ENCODE assay signal across 19 cellular contexts in genomic region chr11:69984457-69985261, GRCh38.
A peak's percentile ranks its signal among the peaks of the same experiment; 100 is the strongest.
DNase-seq lines count a peak whose midpoint lies in the region; ATAC-seq, FAIRE-seq and TF ChIP-seq lines count a peak whose summit lies in the region.
"Had no signal": no experiment of that assay in that cellular context is flagged by ENCODE, and none has a peak within 500 bp of the region (broad histone marks: within the 10 kb centered on the region; RNA-seq: fewer than 3 reads in every experiment).

No MANE protein-coding gene starts in this region.

- TF ChIP-seq RAD21 in HepG2 (CRISPR knock-in tag; IDR thresholded peaks at IDR 0.05) = no peak

- H3K27me3 Mint-ChIP-seq in naive B cell (peaks cover 59 to 69% (median 64%) of the 10 kb centered on the region in 3 donors), T-helper 17 cell (peaks cover 75% of the 10 kb centered on the region)

- H3K27ac ChIP-seq in right lobe of liver (peak overlapping the region in 2 of 3 donors; percentile 87 to 95), HepG2 (ENCODE audit: extremely low read length, insufficient read depth, low read length) (no peak overlapping the region), body of pancreas (no peak overlapping the region)
- H3K27ac ChIP-seq: foreskin keratinocyte, HL-60 had no signal

- H3K9me3 ChIP-seq in right lobe of liver = no peaks in the 10 kb centered on the region
- no peaks in the 10 kb centered on the region for H3K9me3 ChIP-seq in HepG2 (ENCODE audit: low read length)
- no peaks in the 10 kb centered on the region for H3K9me3 ChIP-seq in body of pancreas
- no peaks in the 10 kb centered on the region for H3K9me3 ChIP-seq in T-helper 17 cell (ENCODE audit: control insufficient read depth, low read length, poor library complexity, severe bottlenecking)
- H3K9me3 ChIP-seq: A549 had no signal

- H3K4me1 Mint-ChIP-seq in naive B cell = peaks cover 5 to 19% (median 18%) of the 10 kb centered on the region in 3 donors
- H3K4me1 Mint-ChIP-seq in T-helper 17 cell = no peaks in the 10 kb centered on the region
- H3K4me1 Mint-ChIP-seq: stimulated activated effector memory CD8-positive, alpha-beta T cell treated with anti-CD3 and anti-CD28 coated beads, Interleukin-12 subunit alpha, Interleukin-12 subunit beta, amount 100 ng/mL, for 72 hours had no signal

- TF ChIP-seq POLR2A in right lobe of liver (IDR thresholded peaks at IDR 0.05) (no peak), HepG2 (IDR thresholded peaks at IDR 0.05; ENCODE audit: insufficient read depth in 1 of 2, low read depth in 2 of 2, low read length in 2 of 2) (no peak), body of pancreas (IDR thresholded peaks at IDR 0.05) (no peak)

- H3K27me3 ChIP-seq in right lobe of liver (no peaks in the 10 kb centered on the region), HepG2 (ENCODE audit: control insufficient read depth in 1 of 2, insufficient read depth in 2 of 2, low read length in 2 of 2) (peaks cover 13 to 87% of the 10 kb centered on the region in 2 experiments), body of pancreas (no peaks in the 10 kb centered on the region)

- DNase-seq in right lobe of liver (peak in 1 of 3 donors; percentile 40), HepG2 (ENCODE audit: low spot score) (no peak), hepatic stellate cell (ENCODE audit: low spot score) (peak; percentile 58), naive B cell (no peak), body of pancreas (no peak), T-helper 17 cell (no peak), NCI-H524 treated with DMSO at 0.1 percent for 48 hours (lab: John Stamatoyannopoulos, UW) (no peak)
- DNase-seq: activated CD4-positive, CD25-positive, alpha-beta regulatory T cell treated with anti-CD3 and anti-CD28 coated beads, Interleukin-2, amount 50 U/mL, for 72 hours; activated effector memory CD4-positive, alpha-beta T cell treated with Interleukin-2 at 50 U/mL for 16 hours; CD4-positive, CD25-positive, alpha-beta regulatory T cell; foreskin keratinocyte; NCI-H1694 treated with DMSO at 0.1 percent for 48 hours; NCI-H524; occipital lobe had no signal

- peak overlapping the region in 1 of 3 donors; percentile 67 for H3K4me3 ChIP-seq in right lobe of liver
- no peak overlapping the region for H3K4me3 ChIP-seq in HepG2 (replicated peaks in 1 of 3; ENCODE audit: insufficient read depth in 1 of 3, low read depth in 2 of 3, low read length in 3 of 3)
- no peak overlapping the region for H3K4me3 ChIP-seq in body of pancreas

- no peak for TF ChIP-seq EP300 in HepG2 (IDR thresholded peaks at IDR 0.05; ENCODE audit: low read depth in 2 of 2, low read length in 2 of 2)
- no peak for TF ChIP-seq EP300 in HepG2 (CRISPR knock-in tag; IDR thresholded peaks at IDR 0.05; ENCODE audit: borderline replicate concordance)

- H2AFZ ChIP-seq in HepG2 (ENCODE audit: low read length) = no peak overlapping the region

- H3K4me2 ChIP-seq in HepG2 (ENCODE audit: low read depth, low read length) = no peak overlapping the region

- H4K20me1 ChIP-seq in HepG2 (ENCODE audit: insufficient read depth, low read length) = peaks cover 4% of the 10 kb centered on the region; the same call in 1 of the 2 replicates

- in situ Hi-C loops in HepG2 (cut with HindIII; ENCODE audit: extremely low pct_ligation_motif_present, low pct_unique_long_range_greater_than_20kb) = no loop called here

- POLR2A ChIA-PET in HepG2 (lab: Yijun Ruan, JAX) = no interaction called here

- peak overlapping the region in 5 of 8 donors; percentile 19 to 67 (median 37) for H3K4me3 Mint-ChIP-seq in naive B cell
- no peak overlapping the region for H3K4me3 Mint-ChIP-seq in T-helper 17 cell
- H3K4me3 Mint-ChIP-seq: stimulated activated effector memory CD8-positive, alpha-beta T cell treated with anti-CD3 and anti-CD28 coated beads, Interleukin-12 subunit alpha, Interleukin-12 subunit beta, amount 100 ng/mL, for 72 hours had no signal

- TF ChIP-seq CTCF in right lobe of liver (IDR thresholded peaks at IDR 0.05) = no peak
- no peak for TF ChIP-seq CTCF in HepG2 (CRISPR knock-in tag; IDR thresholded peaks at IDR 0.05)
- no peak for TF ChIP-seq CTCF in body of pancreas (IDR thresholded peaks at IDR 0.05)

- H3K9ac ChIP-seq in HepG2 (ENCODE audit: insufficient read depth, low read depth, low read length) = no peak overlapping the region

- H3K79me2 ChIP-seq in HepG2 (ENCODE audit: insufficient read depth, low read length) = no peaks in the 10 kb centered on the region

- H3K36me3 Mint-ChIP-seq in naive B cell = no peaks in the 10 kb centered on the region
- no peaks in the 10 kb centered on the region for H3K36me3 Mint-ChIP-seq in T-helper 17 cell (ENCODE audit: low read depth)
- H3K36me3 Mint-ChIP-seq: CD4-positive, CD25-positive, alpha-beta regulatory T cell; stimulated activated effector memory CD8-positive, alpha-beta T cell treated with anti-CD3 and anti-CD28 coated beads, Interleukin-12 subunit alpha, Interleukin-12 subunit beta, amount 100 ng/mL, for 72 hours had no signal

- H3K36me3 ChIP-seq in right lobe of liver (no peaks in the 10 kb centered on the region), HepG2 (replicated peaks in 1 of 2; ENCODE audit: control insufficient read depth in 1 of 2, insufficient read depth in 2 of 2, low read length in 2 of 2) (no peaks in the 10 kb centered on the region), body of pancreas (replicated peaks in 1 of 2; ENCODE audit: insufficient read depth in 1 of 2, low read depth in 2 of 2) (no peaks in the 10 kb centered on the region)

- peak overlapping the region in 3 of 6 donors; percentile 36 to 61 (median 37) for H3K27ac Mint-ChIP-seq in naive B cell
- no peak overlapping the region for H3K27ac Mint-ChIP-seq in T-helper 17 cell
- H3K27ac Mint-ChIP-seq: CD4-positive, CD25-positive, alpha-beta regulatory T cell; stimulated activated effector memory CD8-positive, alpha-beta T cell treated with anti-CD3 and anti-CD28 coated beads, Interleukin-12 subunit alpha, Interleukin-12 subunit beta, amount 100 ng/mL, for 72 hours had no signal

- ATAC-seq in right lobe of liver (no peak), HepG2 (no peak), naive B cell (ENCODE audit: low read depth in 2 of 2) (peak; percentile 45 to 52), GM18520 (IDR thresholded peaks at IDR 0.05; ENCODE audit: unreplicated experiment) (no peak), body of pancreas (no peak), T-helper 17 cell (no peak)
- ATAC-seq: stimulated activated effector memory CD8-positive, alpha-beta T cell treated with anti-CD3 and anti-CD28 coated beads, Interleukin-12 subunit alpha, Interleukin-12 subunit beta, amount 100 ng/mL, for 72 hours had no signal

- CTCF ChIA-PET in HepG2 (lab: Yijun Ruan, JAX; ENCODE audit: low intra/inter-chr PET ratio, low total read pairs) = no interaction called here

- 61% methylated on average over 13 of the region's 24 CpGs for WGBS in right lobe of liver (ENCODE audit: insufficient coverage, low coverage, low lambda C conversion rate, missing lambda C conversion rate)
- 66% methylated on average over 10 of the region's 24 CpGs for WGBS in HepG2 (ENCODE audit: low lambda C conversion rate)
- 11 to 28% methylated on average over 10 to 23 of the region's 24 CpGs for WGBS in body of pancreas, 2 donors

- no peak for FAIRE-seq in HepG2 (lab: Jason Lieb, UNC)
- FAIRE-seq: A549, endothelial cell of umbilical vein had no signal

- BruUV-seq in HepG2 (replicated peaks; lab: Mats Ljungman, UMichigan) = no TSS peak

- H3K4me1 ChIP-seq in right lobe of liver = peaks cover 0 to 59% (median 13%) of the 10 kb centered on the region in 4 donors
- no peaks in the 10 kb centered on the region for H3K4me1 ChIP-seq in HepG2 (ENCODE audit: insufficient read depth, low read length)
- peaks cover 9% of the 10 kb centered on the region for H3K4me1 ChIP-seq in body of pancreas
- H3K4me1 ChIP-seq: foreskin keratinocyte had no signal

- intact Hi-C loops in right lobe of liver (cut with DNase I) = no loop called here
- intact Hi-C loops in HepG2 (cut with micrococcal nuclease; ENCODE audit: unreplicated experiment) = no loop called here
- intact Hi-C loops in body of pancreas (cut with DNase I) = no loop called here

- peaks cover 0 to 2% (median 0%) of the 10 kb centered on the region in 7 donors for H3K9me3 Mint-ChIP-seq in naive B cell
- H3K9me3 Mint-ChIP-seq: stimulated activated effector memory CD8-positive, alpha-beta T cell treated with anti-CD3 and anti-CD28 coated beads, Interleukin-12 subunit alpha, Interleukin-12 subunit beta, amount 100 ng/mL, for 72 hours had no signal

TF ChIP-seq in HepG2, 621 proteins besides CTCF, POLR2A, EP300 and RAD21 (continues in another document):
- TF ChIP-seq, protein P1, sequence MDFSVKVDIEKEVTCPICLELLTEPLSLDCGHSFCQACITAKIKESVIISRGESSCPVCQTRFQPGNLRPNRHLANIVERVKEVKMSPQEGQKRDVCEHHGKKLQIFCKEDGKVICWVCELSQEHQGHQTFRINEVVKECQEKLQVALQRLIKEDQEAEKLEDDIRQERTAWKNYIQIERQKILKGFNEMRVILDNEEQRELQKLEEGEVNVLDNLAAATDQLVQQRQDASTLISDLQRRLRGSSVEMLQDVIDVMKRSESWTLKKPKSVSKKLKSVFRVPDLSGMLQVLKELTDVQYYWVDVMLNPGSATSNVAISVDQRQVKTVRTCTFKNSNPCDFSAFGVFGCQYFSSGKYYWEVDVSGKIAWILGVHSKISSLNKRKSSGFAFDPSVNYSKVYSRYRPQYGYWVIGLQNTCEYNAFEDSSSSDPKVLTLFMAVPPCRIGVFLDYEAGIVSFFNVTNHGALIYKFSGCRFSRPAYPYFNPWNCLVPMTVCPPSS (IDR thresholded peaks at IDR 0.05) = no peak

Comparison
In these comparisons a context has a peak if more than half of its experiments do, and no peak if none do; other contexts are left out.
1. H3K27ac ChIP-seq: peak in right lobe of liver (2 of 3); none in HepG2 (single experiment) and body of pancreas (0 of 4).
2. ATAC-seq: peak in naive B cell (2 of 2); none in right lobe of liver (0 of 4), HepG2 (single experiment), GM18520 (single experiment), body of pancreas (single experiment) and T-helper 17 cell (single experiment).